Comparison of ENCODE assay signal across 10 cellular contexts in the genomic region with DNA sequence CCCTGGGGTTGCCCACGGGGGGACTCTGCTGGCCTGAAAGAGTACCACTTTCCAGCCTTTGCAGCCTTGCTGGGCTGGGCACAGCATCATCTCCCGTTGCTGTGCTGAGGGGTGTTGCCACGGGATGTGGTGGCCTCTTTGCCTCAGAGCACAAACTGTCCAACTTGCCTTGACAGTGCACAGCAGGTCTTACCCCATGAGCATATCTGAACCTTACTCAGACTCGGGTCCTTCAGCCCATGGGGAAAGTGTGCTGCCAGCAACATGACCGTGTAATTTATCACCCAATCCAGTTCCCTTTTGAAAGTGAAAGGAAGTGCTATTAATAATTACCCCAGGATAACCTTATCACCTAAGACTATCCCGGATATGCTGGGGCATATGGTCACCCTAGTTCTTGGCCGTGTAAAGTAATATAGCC. TPM values are rescaled to one million over a fixed set of nuclear protein-coding genes. Genes with fewer than 3 reads are reported as not detected.
DNase-seq lines count a peak whose midpoint lies in the region; ATAC-seq, FAIRE-seq and TF ChIP-seq lines count a peak whose summit lies in the region.
"Had no signal": no experiment of that assay in that cellular context is flagged by ENCODE, and none has a peak within 500 bp of the region (broad histone marks: within the 10 kb centered on the region; RNA-seq: fewer than 3 reads in every experiment).

No MANE protein-coding gene starts in this region.

- BruUV-seq in GM12878 (replicated peaks; lab: Mats Ljungman, UMichigan) (no TSS peak), A673 (replicated peaks; lab: Mats Ljungman, UMichigan) (no TSS peak)

- RAD21 ChIA-PET in GM12878 (lab: Charles Lee; ENCODE audit: unreplicated experiment), result no interaction called here

- TF ChIP-seq CTCF in GM12878 (IDR thresholded peaks at IDR 0.05 in 2 of 3, conservative IDR thresholded peaks at IDR 0.05 in 1 of 3; ENCODE audit: control insufficient read depth in 2 of 3, extremely low read depth in 1 of 3, insufficient read depth in 1 of 3, low read depth in 3 of 3, low read length in 3 of 3) (no peak), tibial artery (IDR thresholded peaks at IDR 0.05) (no peak), A673 (conservative IDR thresholded peaks at IDR 0.05; ENCODE audit: low read depth, low read length) (no peak)

- H3K79me2 ChIP-seq in GM12878 (ENCODE audit: control insufficient read depth, insufficient read depth, low read length), result no peaks in the 10 kb centered on the region

- WGBS in GM12878 (ENCODE audit: insufficient coverage, insufficient replicate concordance, low lambda C conversion rate, missing lambda C conversion rate), result 38% methylated on average over 7 of the region's 7 CpGs

- no peaks in the 10 kb centered on the region; the same call in 1 of the 2 replicates for H3K4me1 ChIP-seq in GM12878 (ENCODE audit: control insufficient read depth, insufficient read depth, low read length)
- peaks cover 0 to 9% (median 4%) of the 10 kb centered on the region in 4 donors for H3K4me1 ChIP-seq in tibial artery
- no peaks in the 10 kb centered on the region for H3K4me1 ChIP-seq in A673 (ENCODE audit: insufficient read depth, low read length, poor library complexity, severe bottlenecking)

- no peak overlapping the region for H3K4me2 ChIP-seq in GM12878 (ENCODE audit: control insufficient read depth, insufficient read depth)
- H3K4me2 ChIP-seq: GM23338 had no signal

- TF ChIP-seq EP300 in GM12878 (IDR thresholded peaks at IDR 0.05; ENCODE audit: borderline replicate concordance in 1 of 2, control insufficient read depth in 1 of 2, low read depth in 2 of 2, low read length in 2 of 2), result no peak

- peak; percentile 57 for FAIRE-seq in GM12878 (lab: Jason Lieb, UNC)

- H3K27me3 ChIP-seq in GM12878 (replicated peaks in 1 of 2; ENCODE audit: control insufficient read depth in 2 of 2, insufficient read depth in 2 of 2, low read length in 1 of 2), result no peaks in the 10 kb centered on the region
- H3K27me3 ChIP-seq in tibial artery, result no peaks in the 10 kb centered on the region
- no peaks in the 10 kb centered on the region for H3K27me3 ChIP-seq in A673 (replicated peaks; ENCODE audit: insufficient read depth, low read depth, low read length, poor library complexity)
- H3K27me3 ChIP-seq: neutrophil had no signal

- H3K4me3 ChIP-seq in GM12878 (no peak overlapping the region), tibial artery (no peak overlapping the region), A673 (ENCODE audit: low read depth, low read length, poor library complexity, severe bottlenecking) (no peak overlapping the region)
- H3K4me3 ChIP-seq: GM23338 had no signal

- CTCF ChIA-PET in GM12878 (lab: Yijun Ruan, JAX), result no interaction called here
- CTCF ChIA-PET in A673 (lab: Charles Lee), result no interaction called here

- H3K27ac ChIP-seq in GM12878 (ENCODE audit: control insufficient read depth, insufficient read depth) (no peak overlapping the region), tibial artery (no peak overlapping the region), A673 (ENCODE audit: low read depth, low read length, poor library complexity, severe bottlenecking) (no peak overlapping the region)
- H3K27ac ChIP-seq: neutrophil had no signal

- POLR2A ChIA-PET in GM12878 (lab: Charles Lee), result no interaction called here
- POLR2A ChIA-PET in A673 (lab: Charles Lee; ENCODE audit: low non-redundant PET), result no interaction called here

- DNase-seq in GM12878 (ENCODE audit: low read depth, low spot score) (peak; percentile 15), posterior vena cava (ENCODE audit: low spot score) (peak; percentile 60), hepatic stellate cell (ENCODE audit: low spot score) (no peak), tibial artery (no peak), A673 (ENCODE audit: low spot score) (no peak)
- no peak for DNase-seq in stimulated activated CD4-positive, alpha-beta T cell treated with anti-CD3 and anti-CD28 coated beads, Interleukin-15, amount 100 ng/mL, for 24 hours

- in situ Hi-C loops in GM12878 (cut with MboI), result no loop called here

- H4K20me1 ChIP-seq in GM12878 (ENCODE audit: control insufficient read depth, insufficient read depth), result no peaks in the 10 kb centered on the region

- H3K9ac ChIP-seq in GM12878 (ENCODE audit: control insufficient read depth, insufficient read depth, low read length), result no peak overlapping the region

- H3K9me3 ChIP-seq in GM12878 (replicated peaks; ENCODE audit: control insufficient read depth, insufficient read depth, low read length) (no peaks in the 10 kb centered on the region), tibial artery (no peaks in the 10 kb centered on the region), A673 (ENCODE audit: low read depth, low read length, poor library complexity, severe bottlenecking) (no peaks in the 10 kb centered on the region)
- H3K9me3 ChIP-seq: neutrophil had no signal

- intact Hi-C loops in GM12878 (cut with micrococcal nuclease; ENCODE audit: unreplicated experiment) (no loop called here), posterior vena cava (cut with DNase I) (loop anchor here in 1 of 2 donors (5.0 kb wide), 1 partner anchor 466 kb away; no protein-coding TSS in a partner anchor), tibial artery (cut with DNase I; ENCODE audit: low total_unique reads) (no loop called here), A673 (cut with micrococcal nuclease; ENCODE audit: unreplicated experiment) (no loop called here)

- peak; percentile 87 for ATAC-seq in GM19025 (IDR thresholded peaks at IDR 0.05; ENCODE audit: low read depth, unreplicated experiment)
- peak; percentile 97 for ATAC-seq in HG03097 (IDR thresholded peaks at IDR 0.05; ENCODE audit: low FRiP score, unreplicated experiment)
- ATAC-seq in GM12878, result peak; percentile 86
- ATAC-seq: GM23338 had no signal

- no peak overlapping the region for H2AFZ ChIP-seq in GM12878 (ENCODE audit: control insufficient read depth, low read depth, low read length)
- H2AFZ ChIP-seq: GM23338 had no signal

- TF ChIP-seq RAD21 in GM12878 (IDR thresholded peaks at IDR 0.05; ENCODE audit: insufficient read depth, low read depth, low read length), result no peak

- TF ChIP-seq POLR2A in GM12878 (IDR thresholded peaks at IDR 0.05; ENCODE audit: low read depth, low read length), result no peak

- H3K36me3 ChIP-seq in GM12878 (ENCODE audit: control insufficient read depth in 2 of 2, insufficient read depth in 2 of 2, low read length in 1 of 2) (no peaks in the 10 kb centered on the region), tibial artery (no peaks in the 10 kb centered on the region), A673 (ENCODE audit: insufficient read depth, low read length, poor library complexity, severe bottlenecking) (no peaks in the 10 kb centered on the region)

- SMC1A ChIA-PET in GM12878 (lab: Charles Lee; ENCODE audit: uncharacterized antibody, unreplicated experiment), result no interaction called here

TF ChIP-seq in GM12878, 131 proteins besides CTCF, POLR2A, EP300 and RAD21:
- TF ChIP-seq DPF2 (IDR thresholded peaks at IDR 0.05), result peak; percentile 17; the same call in 1 of the 2 replicates
- no peak for TF ChIP-seq IRF4 (IDR thresholded peaks at IDR 0.05; ENCODE audit: low read depth, low read length)
- no peak for TF ChIP-seq TCF12 (IDR thresholded peaks at IDR 0.05; ENCODE audit: low read depth, low read length)
- TF ChIP-seq SPI1 (IDR thresholded peaks at IDR 0.05; ENCODE audit: borderline replicate concordance, insufficient read depth, low read depth, low read length), result peak; percentile 46
- TF ChIP-seq TCF7 (IDR thresholded peaks at IDR 0.05; ENCODE audit: borderline replicate concordance), result no peak
- TF ChIP-seq BMI1 (IDR thresholded peaks at IDR 0.05; ENCODE audit: borderline replicate concordance), result no peak

RNA-seq across cellular contexts. Expression of a gene that starts 46.8 kb away (rescaled TPM):
- total RNA-seq in GM12878 (2013; cell fraction: nucleolus; rRNA removed), result 57.2 and 58.6 TPM in 2 replicates
- total RNA-seq in GM12878 (2014; rRNA removed) (32.5 and 32.7 TPM in 2 replicates), GM12878 (2014; rRNA removed; fragmentation: Illumina TruSeq; extraction: Trizol) (20.0 and 20.4 TPM in 2 replicates), GM12878 (2021) (20.0 and 20.7 TPM in 2 replicates), posterior vena cava (10 to 100 TPM; 15.7 to 23.7 TPM), A673 (2021) (1.5 and 2.5 TPM in 2 replicates)
- 12.6 TPM for polyA plus RNA-seq in GM12878 (2011; ENCODE audit: low read depth)
- polyA plus RNA-seq in GM12878 (2011; rRNA removed) (1.4 and 1.5 TPM in 2 replicates), GM12878 (2014; fragmentation: Illumina TruSeq; extraction: Trizol) (22.8 and 35.4 TPM in 2 replicates), GM12878 (2014; fragmentation: Nextera tagmentation; extraction: Ambion mirVana) (1 to 10 TPM; 6.8 to 8.3 TPM), GM12878 (2014; rRNA removed) (21.6 and 22.0 TPM in 2 replicates), GM12878 (2016; fragmentation: Nextera tagmentation; extraction: Ambion mirVana) (10 to 100 TPM; 12.0 to 12.2 TPM)
- polyA plus RNA-seq in GM12878 (2011; cell fraction: cytosol; rRNA removed), result 0.69 and 1.4 TPM in 2 replicates
- polyA plus RNA-seq in GM12878 (2011; cell fraction: nucleus; rRNA removed), result 1.6 and 1.8 TPM in 2 replicates
- polyA plus RNA-seq in GM12878 (2012), result 12.1 and 20.6 TPM in 2 replicates
- polyA minus RNA-seq in GM12878 (2011; rRNA and poly(A)+ RNA removed), result 0.62 TPM in 1 of 2 replicates, not detected in the other
- polyA minus RNA-seq in GM12878 (2011; cell fraction: cytosol; rRNA and poly(A)+ RNA removed), result not detected in 2 replicates
- polyA minus RNA-seq in GM12878 (2011; cell fraction: nucleus; rRNA and poly(A)+ RNA removed), result 0.24 TPM in 1 of 2 replicates, not detected in the other
- total RNA-seq: GM23338 had no signal

Comparison
In these comparisons a context has a peak if more than half of its experiments do, and no peak if none do; other contexts are left out.
1. DNase-seq: peak in GM12878 (single experiment) and posterior vena cava (single experiment); none in hepatic stellate cell (single experiment), tibial artery (0 of 2), stimulated activated CD4-positive, alpha-beta T cell treated with anti-CD3 and anti-CD28 coated beads, Interleukin-15, amount 100 ng/mL, for 24 hours (single experiment) and A673 (single experiment).
2. Peak in every context shown above with its lines, with median percentiles within 50 percentile points of each other: ATAC-seq.